ENCODE assay signal across 1 cellular context in genomic region chr16:71894229-71894920, GRCh38.
TF ChIP-seq lines count a peak whose summit lies in the region.

No MANE protein-coding gene starts in this region.

TF ChIP-seq in endothelial cell of umbilical vein, 7 proteins besides CTCF, POLR2A, EP300 and RAD21:
- TF ChIP-seq, protein P1, sequence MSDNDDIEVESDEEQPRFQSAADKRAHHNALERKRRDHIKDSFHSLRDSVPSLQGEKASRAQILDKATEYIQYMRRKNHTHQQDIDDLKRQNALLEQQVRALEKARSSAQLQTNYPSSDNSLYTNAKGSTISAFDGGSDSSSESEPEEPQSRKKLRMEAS (IDR thresholded peaks at IDR 0.05; ENCODE audit: insufficient read depth, insufficient read length), result no peak
- TF ChIP-seq POLR2AphosphoS5 (IDR thresholded peaks at IDR 0.05; ENCODE audit: insufficient read depth, low read depth, low read length), result peak; percentile 12
TF ChIP-seq in endothelial cell of umbilical vein: peak in this region for 1.
